In genomic region chr1:27307851-27308598, GRCh38 we compare ENCODE assay signal across 1 cellular context.
TF ChIP-seq lines count a peak whose summit lies in the region.

No MANE protein-coding gene starts in this region.

TF ChIP-seq in H1, 55 proteins besides CTCF, POLR2A, EP300 and RAD21:
- TF ChIP-seq, protein P1, sequence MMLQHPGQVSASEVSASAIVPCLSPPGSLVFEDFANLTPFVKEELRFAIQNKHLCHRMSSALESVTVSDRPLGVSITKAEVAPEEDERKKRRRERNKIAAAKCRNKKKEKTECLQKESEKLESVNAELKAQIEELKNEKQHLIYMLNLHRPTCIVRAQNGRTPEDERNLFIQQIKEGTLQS (IDR thresholded peaks at IDR 0.05; ENCODE audit: insufficient read depth, low read depth, low read length) = 0 out of 2 replicates have a peak, but pooled peaks have one; percentile 15
- TF ChIP-seq CEBPB (IDR thresholded peaks at IDR 0.05; ENCODE audit: low read depth, low read length) (peak; percentile 75), RFX5 (IDR thresholded peaks at IDR 0.05; ENCODE audit: borderline replicate concordance, low read depth, low read length) (no peak)
